Comparison of ENCODE assay signal across 18 cellular contexts in genomic region chr7:48938539-48938938, GRCh38. TPM values are rescaled to one million over a fixed set of nuclear protein-coding genes. Genes with fewer than 3 reads are reported as not detected.
DNase-seq lines count a peak whose midpoint lies in the region; ATAC-seq and TF ChIP-seq lines count a peak whose summit lies in the region.
"Had no signal": no experiment of that assay in that cellular context is flagged by ENCODE, and none has a peak within 500 bp of the region (broad histone marks: within the 10 kb centered on the region; RNA-seq: fewer than 3 reads in every experiment).

No MANE protein-coding gene starts in this region.

- no peak overlapping the region; the same call in 1 of the 2 replicates for H3K4me2 ChIP-seq in SK-N-SH

- no peaks in the 10 kb centered on the region for H3K79me2 ChIP-seq in SK-N-SH (ENCODE audit: insufficient read depth)

- H3K4me1 ChIP-seq in SK-N-SH (ENCODE audit: control insufficient read depth in 1 of 2, insufficient read depth in 2 of 2, low read depth in 1 of 2, low read length in 1 of 2): no peaks in the 10 kb centered on the region
- H3K4me1 ChIP-seq: tibial nerve had no signal

- CTCF ChIA-PET in SK-N-SH (lab: Yijun Ruan, JAX): no interaction called here

- H4K20me1 ChIP-seq in SK-N-SH (ENCODE audit: insufficient read depth): no peaks in the 10 kb centered on the region

- DNase-seq in HCEC 1CT (peak; percentile 2), SK-N-SH (no peak), fibroblast of the conjunctiva (ENCODE audit: low read depth) (peak; percentile 83), retinal pigment epithelial cell (ENCODE audit: low read depth) (peak; percentile 78), mesenteric fat pad (ENCODE audit: low spot score) (no peak), glomerular visceral epithelial cell (ENCODE audit: extremely low spot score) (no peak)
- DNase-seq in activated CD4-positive, alpha-beta T cell treated with anti-CD3 and anti-CD28 coated beads for 1 hour: no peak
- DNase-seq: activated CD4-positive, alpha-beta memory T cell treated with anti-CD3 and anti-CD28 coated beads for 36 hours; CD4-positive, CD25-positive, alpha-beta regulatory T cell; effector memory CD4-positive, alpha-beta T cell; NK-92 treated with Interleukin-12 subunit alpha and Interleukin-12 subunit beta, amount 100 ng/mL, for 24 hours; SIG-M5 had no signal

- H3K9ac ChIP-seq in SK-N-SH: no peak overlapping the region

- H3K27me3 ChIP-seq in SK-N-SH (ENCODE audit: insufficient read depth): no peaks in the 10 kb centered on the region
- H3K27me3 ChIP-seq: tibial nerve had no signal

- no peak for TF ChIP-seq RAD21 in SK-N-SH (IDR thresholded peaks at IDR 0.05; ENCODE audit: low read length)

- no peak for ATAC-seq in GM19467 (IDR thresholded peaks at IDR 0.05; ENCODE audit: unreplicated experiment)

- no peak for TF ChIP-seq CTCF in SK-N-SH (IDR thresholded peaks at IDR 0.05)
- TF ChIP-seq CTCF in retinal pigment epithelial cell (conservative IDR thresholded peaks at IDR 0.05; ENCODE audit: low read depth, low read length): no peak

- no peak for TF ChIP-seq EP300 in SK-N-SH (IDR thresholded peaks at IDR 0.05; ENCODE audit: borderline replicate concordance in 1 of 2, low read depth in 1 of 2, low read length in 1 of 2)

- H3K4me3 ChIP-seq in SK-N-SH (ENCODE audit: low read depth in 2 of 2, low read length in 1 of 2): no peak overlapping the region
- no peak overlapping the region for H3K4me3 ChIP-seq in retinal pigment epithelial cell (ENCODE audit: low read length)
- H3K4me3 ChIP-seq: tibial nerve had no signal

- no peaks in the 10 kb centered on the region for H3K36me3 ChIP-seq in SK-N-SH (replicated peaks in 1 of 2; ENCODE audit: control insufficient read depth in 1 of 2, insufficient read depth in 2 of 2, low read length in 1 of 2)
- H3K36me3 ChIP-seq: tibial nerve had no signal

- H3F3A ChIP-seq in SK-N-SH (replicated peaks; ENCODE audit: insufficient read depth): no peaks in the 10 kb centered on the region

- H3K9me3 ChIP-seq in SK-N-SH: no peaks in the 10 kb centered on the region
- H3K9me3 ChIP-seq: tibial nerve had no signal

- H3K9me2 ChIP-seq in SK-N-SH: peaks cover 7% of the 10 kb centered on the region; the same call in 1 of the 2 replicates

- POLR2A ChIA-PET in SK-N-SH (lab: Yijun Ruan, JAX): no interaction called here

- no peak overlapping the region for H3K27ac ChIP-seq in SK-N-SH (ENCODE audit: low read depth in 2 of 2, low read length in 1 of 2)
- H3K27ac ChIP-seq: tibial nerve had no signal

- no peak overlapping the region; the same call in 1 of the 2 replicates for H2AFZ ChIP-seq in SK-N-SH (ENCODE audit: low read depth)

- WGBS in SK-N-SH (ENCODE audit: low lambda C conversion rate): 18% methylated on average over 3 of the region's 3 CpGs

TF ChIP-seq in SK-N-SH, 30 proteins besides CTCF, POLR2A, EP300 and RAD21:
- TF ChIP-seq SIN3A (IDR thresholded peaks at IDR 0.05; ENCODE audit: borderline replicate concordance, low read depth, low read length) (no peak), NFIC (IDR thresholded peaks at IDR 0.05; ENCODE audit: borderline replicate concordance) (peak; percentile 49), RFX5 (IDR thresholded peaks at IDR 0.05; ENCODE audit: low read length) (no peak), MAX (IDR thresholded peaks at IDR 0.05; ENCODE audit: low read depth) (no peak), GATA2 (CRISPR knock-in tag; IDR thresholded peaks at IDR 0.05) (no peak), FOXM1 (IDR thresholded peaks at IDR 0.05; ENCODE audit: low read depth) (no peak), TAF1 (IDR thresholded peaks at IDR 0.05; ENCODE audit: borderline replicate concordance, low read depth, low read length) (no peak), FOXJ3 (CRISPR knock-in tag; IDR thresholded peaks at IDR 0.05) (no peak), USF1 (IDR thresholded peaks at IDR 0.05; ENCODE audit: borderline replicate concordance, low read depth) (no peak), FOSL2 (IDR thresholded peaks at IDR 0.05; ENCODE audit: borderline replicate concordance, low read depth) (peak; percentile 40; the same call in 1 of the 2 replicates), RXRA (IDR thresholded peaks at IDR 0.05; ENCODE audit: borderline replicate concordance, low read depth) (no peak), JUND (IDR thresholded peaks at IDR 0.05) (peak; percentile 50), USF2 (IDR thresholded peaks at IDR 0.05; ENCODE audit: borderline replicate concordance, low read depth, low read length) (no peak)
- TF ChIP-seq, protein P1, sequence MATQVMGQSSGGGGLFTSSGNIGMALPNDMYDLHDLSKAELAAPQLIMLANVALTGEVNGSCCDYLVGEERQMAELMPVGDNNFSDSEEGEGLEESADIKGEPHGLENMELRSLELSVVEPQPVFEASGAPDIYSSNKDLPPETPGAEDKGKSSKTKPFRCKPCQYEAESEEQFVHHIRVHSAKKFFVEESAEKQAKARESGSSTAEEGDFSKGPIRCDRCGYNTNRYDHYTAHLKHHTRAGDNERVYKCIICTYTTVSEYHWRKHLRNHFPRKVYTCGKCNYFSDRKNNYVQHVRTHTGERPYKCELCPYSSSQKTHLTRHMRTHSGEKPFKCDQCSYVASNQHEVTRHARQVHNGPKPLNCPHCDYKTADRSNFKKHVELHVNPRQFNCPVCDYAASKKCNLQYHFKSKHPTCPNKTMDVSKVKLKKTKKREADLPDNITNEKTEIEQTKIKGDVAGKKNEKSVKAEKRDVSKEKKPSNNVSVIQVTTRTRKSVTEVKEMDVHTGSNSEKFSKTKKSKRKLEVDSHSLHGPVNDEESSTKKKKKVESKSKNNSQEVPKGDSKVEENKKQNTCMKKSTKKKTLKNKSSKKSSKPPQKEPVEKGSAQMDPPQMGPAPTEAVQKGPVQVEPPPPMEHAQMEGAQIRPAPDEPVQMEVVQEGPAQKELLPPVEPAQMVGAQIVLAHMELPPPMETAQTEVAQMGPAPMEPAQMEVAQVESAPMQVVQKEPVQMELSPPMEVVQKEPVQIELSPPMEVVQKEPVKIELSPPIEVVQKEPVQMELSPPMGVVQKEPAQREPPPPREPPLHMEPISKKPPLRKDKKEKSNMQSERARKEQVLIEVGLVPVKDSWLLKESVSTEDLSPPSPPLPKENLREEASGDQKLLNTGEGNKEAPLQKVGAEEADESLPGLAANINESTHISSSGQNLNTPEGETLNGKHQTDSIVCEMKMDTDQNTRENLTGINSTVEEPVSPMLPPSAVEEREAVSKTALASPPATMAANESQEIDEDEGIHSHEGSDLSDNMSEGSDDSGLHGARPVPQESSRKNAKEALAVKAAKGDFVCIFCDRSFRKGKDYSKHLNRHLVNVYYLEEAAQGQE (IDR thresholded peaks at IDR 0.05; ENCODE audit: low read depth, low read length): no peak

RNA-seq across cellular contexts. Expression of gene CDC14C, which starts 14.2 kb away (rescaled TPM):
- not detected in 2 replicates for polyA plus RNA-seq in SK-N-SH (2012; rRNA removed)
- 0.03 TPM in 2 replicates for polyA plus RNA-seq in SK-N-SH (2012; cell fraction: cytosol; rRNA removed)
- polyA plus RNA-seq in SK-N-SH (2012; cell fraction: nucleus; rRNA removed): not detected in 2 replicates
- total RNA-seq in mesenteric fat pad: not detected
- total RNA-seq: activated CD4-positive, alpha-beta memory T cell treated with anti-CD3 and anti-CD28 coated beads for 36 hours; aorta; CD4-positive, CD25-positive, alpha-beta regulatory T cell; HT-29; pulmonary artery endothelial cell; tibial nerve had no signal
- polyA plus RNA-seq: aorta; CD4-positive, CD25-positive, alpha-beta regulatory T cell; keratinocyte had no signal

Comparison
In these comparisons a context has a peak if more than half of its experiments do, and no peak if none do; other contexts are left out.
1. DNase-seq: peak in HCEC 1CT (single experiment), fibroblast of the conjunctiva (single experiment) and retinal pigment epithelial cell (single experiment); none in SK-N-SH (single experiment), mesenteric fat pad (single experiment), glomerular visceral epithelial cell (single experiment) and activated CD4-positive, alpha-beta T cell treated with anti-CD3 and anti-CD28 coated beads for 1 hour (single experiment).